ENCODE assay signal across 24 cellular contexts in genomic region chr19:8695501-8695900, GRCh38. TPM values are rescaled to one million over a fixed set of nuclear protein-coding genes. Genes with fewer than 3 reads are reported as not detected.
DNase-seq lines count a peak whose midpoint lies in the region; ATAC-seq and TF ChIP-seq lines count a peak whose summit lies in the region.
"Had no signal": no experiment of that assay in that cellular context is flagged by ENCODE, and none has a peak within 500 bp of the region (broad histone marks: within the 10 kb centered on the region; RNA-seq: fewer than 3 reads in every experiment).

No MANE protein-coding gene starts in this region.

- no peak for TF ChIP-seq CTCF in activated CD8-positive, alpha-beta T cell treated with anti-CD3 and anti-CD28 coated beads for 36 hours (IDR thresholded peaks at IDR 0.05)
- TF ChIP-seq CTCF in type B pancreatic cell (conservative IDR thresholded peaks at IDR 0.05) (no peak), esophagus squamous epithelium (IDR thresholded peaks at IDR 0.05) (no peak)

- H3K36me3 Mint-ChIP-seq in activated CD8-positive, alpha-beta T cell treated with anti-CD3 and anti-CD28 coated beads, Interleukin-2, amount 10 ng/mL, durations not matched to agents 7 days and 5 days (ENCODE audit: low read depth), result peaks cover 3% of the 10 kb centered on the region
- no peaks in the 10 kb centered on the region for H3K36me3 Mint-ChIP-seq in activated CD8-positive, alpha-beta T cell treated with anti-CD3 and anti-CD28 coated beads for 36 hours (ENCODE audit: low read depth)
- no peaks in the 10 kb centered on the region for H3K36me3 Mint-ChIP-seq in type B pancreatic cell
- H3K36me3 Mint-ChIP-seq: CD4-positive, CD25-positive, alpha-beta regulatory T cell; CD8-positive, alpha-beta T cell had no signal

- H3K9me3 ChIP-seq in KOPT-K1 (ENCODE audit: insufficient read depth, low read length, poor library complexity, severe bottlenecking) (no peaks in the 10 kb centered on the region), esophagus squamous epithelium (no peaks in the 10 kb centered on the region)
- H3K9me3 ChIP-seq: A549, Caco-2 had no signal

- H3K27ac Mint-ChIP-seq in activated CD8-positive, alpha-beta T cell treated with anti-CD3 and anti-CD28 coated beads, Interleukin-2, amount 10 ng/mL, durations not matched to agents 7 days and 5 days, result peak overlapping the region; percentile 60
- H3K27ac Mint-ChIP-seq in activated CD8-positive, alpha-beta T cell treated with anti-CD3 and anti-CD28 coated beads for 36 hours, result no peak overlapping the region
- H3K27ac Mint-ChIP-seq in type B pancreatic cell, result no peak overlapping the region
- H3K27ac Mint-ChIP-seq: CD8-positive, alpha-beta T cell had no signal

- WGBS in esophagus squamous epithelium, 2 donors, result 73 to 75% methylated on average over 4 to 5 of the region's 6 CpGs

- no peaks in the 10 kb centered on the region for H3K4me1 ChIP-seq in esophagus squamous epithelium
- H3K4me1 ChIP-seq: Caco-2 had no signal

- ATAC-seq in activated CD8-positive, alpha-beta T cell treated with anti-CD3 and anti-CD28 coated beads, Interleukin-2, amount 10 ng/mL, durations not matched to agents 7 days and 5 days, result no peak
- ATAC-seq in activated CD8-positive, alpha-beta T cell treated with anti-CD3 and anti-CD28 coated beads for 36 hours, result no peak
- no peak for ATAC-seq in left ventricle myocardium superior
- ATAC-seq: CD8-positive, alpha-beta T cell; GM12878 had no signal

- peaks cover 55% of the 10 kb centered on the region for H3K4me1 Mint-ChIP-seq in activated CD8-positive, alpha-beta T cell treated with anti-CD3 and anti-CD28 coated beads, Interleukin-2, amount 10 ng/mL, durations not matched to agents 7 days and 5 days (ENCODE audit: low read depth)
- H3K4me1 Mint-ChIP-seq in activated CD8-positive, alpha-beta T cell treated with anti-CD3 and anti-CD28 coated beads for 36 hours (ENCODE audit: low read depth), result peaks cover 5% of the 10 kb centered on the region
- no peaks in the 10 kb centered on the region for H3K4me1 Mint-ChIP-seq in type B pancreatic cell (ENCODE audit: unreplicated experiment)

- H3K9me3 Mint-ChIP-seq in activated CD8-positive, alpha-beta T cell treated with anti-CD3 and anti-CD28 coated beads, Interleukin-2, amount 10 ng/mL, durations not matched to agents 7 days and 5 days (ENCODE audit: insufficient read depth), result no peaks in the 10 kb centered on the region
- no peaks in the 10 kb centered on the region for H3K9me3 Mint-ChIP-seq in activated CD8-positive, alpha-beta T cell treated with anti-CD3 and anti-CD28 coated beads for 36 hours
- H3K9me3 Mint-ChIP-seq in type B pancreatic cell, result no peaks in the 10 kb centered on the region
- H3K9me3 Mint-ChIP-seq: CD8-positive, alpha-beta T cell had no signal

- CTCF ChIA-PET in activated CD8-positive, alpha-beta T cell treated with anti-CD3 and anti-CD28 coated beads, Interleukin-2, amount 10 ng/mL, durations not matched to agents 7 days and 5 days (lab: Charles Lee), result interaction anchor here (1.6 to 7.3 kb wide), 2 partner anchors 40 to 50 kb away, joined by 4 to 129 read pairs; no protein-coding TSS in a partner anchor
- CTCF ChIA-PET in activated CD8-positive, alpha-beta T cell treated with anti-CD3 and anti-CD28 coated beads for 36 hours (lab: Charles Lee), result interaction anchor here (1.0 to 4.0 kb wide), 6 partner anchors 14 to 117 kb away, joined by 3 to 93 read pairs (median 8); no protein-coding TSS in a partner anchor

- H3K36me3 ChIP-seq in KOPT-K1 (ENCODE audit: insufficient read depth, low read length) (no peaks in the 10 kb centered on the region), esophagus squamous epithelium (no peaks in the 10 kb centered on the region)

- POLR2A ChIA-PET in activated CD8-positive, alpha-beta T cell treated with anti-CD3 and anti-CD28 coated beads, Interleukin-2, amount 10 ng/mL, durations not matched to agents 7 days and 5 days (lab: Charles Lee), result no interaction called here
- POLR2A ChIA-PET in activated CD8-positive, alpha-beta T cell treated with anti-CD3 and anti-CD28 coated beads for 36 hours (lab: Charles Lee), result no interaction called here

- no peak overlapping the region for H3K4me3 ChIP-seq in esophagus squamous epithelium
- H3K4me3 ChIP-seq: A549, GM12878, GM23248 had no signal

- H3K27me3 ChIP-seq in esophagus squamous epithelium, result peaks cover 0 to 84% (median 2%) of the 10 kb centered on the region in 4 donors

- peaks cover 39% of the 10 kb centered on the region for H3K27me3 Mint-ChIP-seq in activated CD8-positive, alpha-beta T cell treated with anti-CD3 and anti-CD28 coated beads, Interleukin-2, amount 10 ng/mL, durations not matched to agents 7 days and 5 days (ENCODE audit: low read depth)
- peaks cover 8% of the 10 kb centered on the region for H3K27me3 Mint-ChIP-seq in activated CD8-positive, alpha-beta T cell treated with anti-CD3 and anti-CD28 coated beads for 36 hours
- H3K27me3 Mint-ChIP-seq in type B pancreatic cell, result peaks cover 23% of the 10 kb centered on the region

- DNase-seq in activated CD8-positive, alpha-beta T cell treated with anti-CD3 and anti-CD28 coated beads, Interleukin-2, amount 10 ng/mL, durations not matched to agents 7 days and 5 days, result no peak
- no peak for DNase-seq in activated CD8-positive, alpha-beta T cell treated with anti-CD3 and anti-CD28 coated beads for 36 hours
- DNase-seq in islet precursor cell, result peak; percentile 43
- peak; percentile 42 for DNase-seq in type B pancreatic cell (ENCODE audit: extremely low spot score, unreplicated experiment)
- no peak for DNase-seq in left ventricle myocardium superior
- DNase-seq in C1 segment of cervical spinal cord (lab: John Stamatoyannopoulos, UW), result no peak
- no peak for DNase-seq in esophagus squamous epithelium (lab: John Stamatoyannopoulos, UW)
- DNase-seq: 8988T; ACHN; AML-193; Caco-2; CD4-positive, CD25-positive, alpha-beta regulatory T cell; CD8-positive, alpha-beta T cell; DMS153; DND-41; GDM1; GM23248; H7; HCEC 1CT had no signal

- intact Hi-C loops in activated CD8-positive, alpha-beta T cell treated with anti-CD3 and anti-CD28 coated beads for 36 hours (cut with micrococcal nuclease), result loop anchor here (2.0 kb wide), 1 partner anchor 41 kb away; no protein-coding TSS in a partner anchor
- intact Hi-C loops in left ventricle myocardium superior (cut with micrococcal nuclease), result no loop called here
- intact Hi-C loops in esophagus squamous epithelium (cut with DNase I), result no loop called here

- H3K27ac ChIP-seq in KOPT-K1 (ENCODE audit: low read depth, low read length, poor library complexity, severe bottlenecking) (peak overlapping the region; percentile 16), esophagus squamous epithelium (no peak overlapping the region)
- H3K27ac ChIP-seq: C4-2B, GM23248 had no signal

- TF ChIP-seq POLR2A in esophagus squamous epithelium (IDR thresholded peaks at IDR 0.05), result no peak

- H3K4me3 Mint-ChIP-seq in activated CD8-positive, alpha-beta T cell treated with anti-CD3 and anti-CD28 coated beads, Interleukin-2, amount 10 ng/mL, durations not matched to agents 7 days and 5 days, result no peak overlapping the region
- H3K4me3 Mint-ChIP-seq in activated CD8-positive, alpha-beta T cell treated with anti-CD3 and anti-CD28 coated beads for 36 hours, result no peak overlapping the region
- no peak overlapping the region for H3K4me3 Mint-ChIP-seq in type B pancreatic cell
- H3K4me3 Mint-ChIP-seq: CD4-positive, CD25-positive, alpha-beta regulatory T cell; CD8-positive, alpha-beta T cell had no signal

RNA-seq across cellular contexts. Expression of gene ACTL9, which starts 3.1 kb away (rescaled TPM):
- total RNA-seq in activated CD8-positive, alpha-beta T cell treated with anti-CD3 and anti-CD28 coated beads, Interleukin-2, amount 10 ng/mL, durations not matched to agents 7 days and 5 days, result not detected
- total RNA-seq in activated CD8-positive, alpha-beta T cell treated with anti-CD3 and anti-CD28 coated beads for 36 hours, result not detected
- total RNA-seq in type B pancreatic cell (ENCODE audit: low replicate concordance) (not detected in 2 replicates), left ventricle myocardium superior (not detected), esophagus squamous epithelium (not detected)
- total RNA-seq: Caco-2; CD4-positive, CD25-positive, alpha-beta regulatory T cell; CD8-positive, alpha-beta T cell; GM12878; GM23248; H1; H7 had no signal

RNA-seq across cellular contexts. Expression of gene OR2Z1, which starts 25.9 kb away (rescaled TPM):
- total RNA-seq in activated CD8-positive, alpha-beta T cell treated with anti-CD3 and anti-CD28 coated beads, Interleukin-2, amount 10 ng/mL, durations not matched to agents 7 days and 5 days, result not detected
- not detected for total RNA-seq in activated CD8-positive, alpha-beta T cell treated with anti-CD3 and anti-CD28 coated beads for 36 hours
- total RNA-seq in type B pancreatic cell (ENCODE audit: low replicate concordance), result not detected in 2 replicates
- total RNA-seq in left ventricle myocardium superior, result not detected
- total RNA-seq in esophagus squamous epithelium, result not detected
- total RNA-seq: Caco-2; CD4-positive, CD25-positive, alpha-beta regulatory T cell; CD8-positive, alpha-beta T cell; GM12878; GM23248; H1; H7 had no signal

Comparison
In these comparisons a context has a peak if more than half of its experiments do, and no peak if none do; other contexts are left out.
1. DNase-seq: peak in islet precursor cell (single experiment) and type B pancreatic cell (single experiment); none in activated CD8-positive, alpha-beta T cell treated with anti-CD3 and anti-CD28 coated beads, Interleukin-2, amount 10 ng/mL, durations not matched to agents 7 days and 5 days (single experiment), activated CD8-positive, alpha-beta T cell treated with anti-CD3 and anti-CD28 coated beads for 36 hours (single experiment), left ventricle myocardium superior (single experiment), C1 segment of cervical spinal cord (0 of 14) and esophagus squamous epithelium (single experiment).